18 cellular contexts compared by ENCODE assay signal in the genomic region with DNA sequence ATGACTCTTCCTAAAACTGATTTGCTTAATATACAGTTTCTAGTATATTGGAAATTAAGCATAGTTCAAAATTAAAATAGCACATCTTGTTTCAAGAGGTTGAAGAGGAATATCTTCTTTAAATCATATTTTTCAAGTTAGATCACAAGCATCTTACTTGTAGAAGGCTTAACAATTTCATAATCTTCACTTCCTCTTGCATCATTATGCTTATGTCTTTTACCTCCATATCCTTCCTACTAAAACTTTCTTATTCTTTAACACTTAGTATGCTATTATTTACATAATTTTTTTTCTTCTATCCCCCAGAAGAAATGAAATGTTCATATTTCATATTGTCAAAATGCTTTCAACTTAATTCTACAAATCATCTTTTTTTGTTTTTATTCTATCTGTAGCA.
DNase-seq lines count a peak whose midpoint lies in the region; ATAC-seq and TF ChIP-seq lines count a peak whose summit lies in the region.
"Had no signal": no experiment of that assay in that cellular context is flagged by ENCODE, and none has a peak within 500 bp of the region (broad histone marks: within the 10 kb centered on the region; RNA-seq: fewer than 3 reads in every experiment).

No MANE protein-coding gene starts in this region.

- H3K4me3 ChIP-seq in adipocyte (ENCODE audit: low read length) (no peak overlapping the region), fibroblast of the aortic adventitia (ENCODE audit: low read depth, low read length) (no peak overlapping the region)
- H3K4me3 ChIP-seq: GM23248, HAP-1, Peyer's patch had no signal

- no peak for ATAC-seq in GM21447 (IDR thresholded peaks at IDR 0.05; ENCODE audit: unreplicated experiment)

- H3K4me1 ChIP-seq in adipocyte (ENCODE audit: control insufficient read depth, insufficient read depth, low read length), result no peaks in the 10 kb centered on the region
- H3K4me1 ChIP-seq: HAP-1, Peyer's patch had no signal

- H3K36me3 ChIP-seq in adipocyte (ENCODE audit: control insufficient read depth, insufficient read depth, low read length, severe bottlenecking), result no peaks in the 10 kb centered on the region
- H3K36me3 ChIP-seq: HAP-1, Peyer's patch had no signal

- no peak overlapping the region for H3K9ac ChIP-seq in adipocyte (ENCODE audit: low read length)
- H3K9ac ChIP-seq: GM23248 had no signal

- peak; percentile 13 for DNase-seq in NOMO-1 treated with DMSO at 0.1 percent for 48 hours (lab: John Stamatoyannopoulos, UW; ENCODE audit: unreplicated experiment)
- no peak for DNase-seq in NOMO-1 treated with dmso at 0.1 percent for 144 hours (lab: John Stamatoyannopoulos, UW; ENCODE audit: unreplicated experiment)
- DNase-seq in MV-4-11 (lab: John Stamatoyannopoulos, UW), result peak; percentile 45
- peak; percentile 25 for DNase-seq in adipocyte (ENCODE audit: low read depth)
- peak; percentile 4 for DNase-seq in fibroblast of the aortic adventitia (ENCODE audit: low read depth)
- no peak for DNase-seq in globus pallidus (ENCODE audit: low spot score)
- no peak for DNase-seq in activated effector memory CD4-positive, alpha-beta T cell treated with anti-CD3 and anti-CD28 coated beads, Interleukin-2, amount 50 U/mL, for 16 hours
- DNase-seq: DMS79 treated with DMSO at 0.1 percent for 48 hours, GM23248, NCI-H1092, NCI-H1436 treated with DMSO at 0.1 percent for 48 hours, NCI-H2029, NCI-H345, NCI-H524 treated with DMSO at 0.1 percent for 48 hours, Peyer's patch, SHP77 had no signal

- H3K9me3 ChIP-seq in adipocyte (ENCODE audit: control insufficient read depth, low read length), result peaks cover 7% of the 10 kb centered on the region
- H3K9me3 ChIP-seq: HAP-1, Peyer's patch had no signal

- no peak for TF ChIP-seq CTCF in fibroblast of the aortic adventitia (IDR thresholded peaks at IDR 0.05; ENCODE audit: insufficient read depth, low read length)

- H3K27me3 ChIP-seq in adipocyte (replicated peaks; ENCODE audit: control insufficient read depth, insufficient read depth, low read length), result no peaks in the 10 kb centered on the region
- H3K27me3 ChIP-seq: Peyer's patch had no signal

Comparison
In these comparisons a context has a peak if more than half of its experiments do, and no peak if none do; other contexts are left out.
1. DNase-seq: peak in NOMO-1 treated with DMSO at 0.1 percent for 48 hours (single experiment), MV-4-11 (single experiment), adipocyte (single experiment) and fibroblast of the aortic adventitia (single experiment); none in NOMO-1 treated with dmso at 0.1 percent for 144 hours (single experiment), globus pallidus (single experiment) and activated effector memory CD4-positive, alpha-beta T cell treated with anti-CD3 and anti-CD28 coated beads, Interleukin-2, amount 50 U/mL, for 16 hours (single experiment).